ENCODE assay signal across 23 cellular contexts in genomic region chr7:22544245-22544644, GRCh38. TPM values are rescaled to one million over a fixed set of nuclear protein-coding genes. Genes with fewer than 3 reads are reported as not detected.
DNase-seq lines count a peak whose midpoint lies in the region; ATAC-seq and TF ChIP-seq lines count a peak whose summit lies in the region.
"Had no signal": no experiment of that assay in that cellular context is flagged by ENCODE, and none has a peak within 500 bp of the region (broad histone marks: within the 10 kb centered on the region; RNA-seq: fewer than 3 reads in every experiment).

No MANE protein-coding gene starts in this region.

- H3K4me3 ChIP-seq in BLaER1 treated with 17β-estradiol and CSF1 and Interleukin-3, amounts not matched to agents 10 nM and 100 nM, result no peak overlapping the region
- H3K4me3 ChIP-seq in neural progenitor cell, result no peak overlapping the region
- H3K4me3 ChIP-seq: GM12878 had no signal

- H3K27ac Mint-ChIP-seq in neural progenitor cell, result peak overlapping the region; percentile 50
- H3K27ac Mint-ChIP-seq in progenitor cell of endocrine pancreas, result peak overlapping the region; percentile 60
- H3K27ac Mint-ChIP-seq: CD14-positive monocyte; CD4-positive, CD25-positive, alpha-beta regulatory T cell; CD8-positive, alpha-beta memory T cell had no signal

- H3K27me3 Mint-ChIP-seq in neural progenitor cell (ENCODE audit: insufficient read depth, low read depth), result no peaks in the 10 kb centered on the region
- H3K27me3 Mint-ChIP-seq in progenitor cell of endocrine pancreas, result no peaks in the 10 kb centered on the region

- no peaks in the 10 kb centered on the region for H3K27me3 ChIP-seq in BLaER1 treated with 17β-estradiol and CSF1 and Interleukin-3, amounts not matched to agents 10 nM and 100 nM
- peaks cover 3% of the 10 kb centered on the region for H3K27me3 ChIP-seq in neural progenitor cell

- peaks cover 10% of the 10 kb centered on the region for H3F3A ChIP-seq in neural progenitor cell (ENCODE audit: low read depth)

- H3K4me1 ChIP-seq in BLaER1 treated with 17β-estradiol and CSF1 and Interleukin-3, amounts not matched to agents 10 nM and 100 nM, result peaks cover 11 to 70% (median 43%) of the 10 kb centered on the region in 10 experiments
- peaks cover 9% of the 10 kb centered on the region for H3K4me1 ChIP-seq in neural progenitor cell
- H3K4me1 ChIP-seq: BE2C had no signal

- no peak overlapping the region for H3K9ac ChIP-seq in BLaER1 treated with 17β-estradiol and CSF1 and Interleukin-3, amounts not matched to agents 10 nM and 100 nM
- no peak overlapping the region for H3K9ac ChIP-seq in neural progenitor cell

- peaks cover 0 to 30% (median 9%) of the 10 kb centered on the region in 11 experiments; a peak in 10 of 22 replicates for H3K9me3 ChIP-seq in BLaER1 treated with 17β-estradiol and CSF1 and Interleukin-3, amounts not matched to agents 10 nM and 100 nM (replicated peaks in 1 of 11)
- no peaks in the 10 kb centered on the region for H3K9me3 ChIP-seq in neural progenitor cell (ENCODE audit: low read depth)
- H3K9me3 ChIP-seq: BE2C had no signal

- no peaks in the 10 kb centered on the region for H3K9me3 Mint-ChIP-seq in neural progenitor cell
- no peaks in the 10 kb centered on the region for H3K9me3 Mint-ChIP-seq in progenitor cell of endocrine pancreas (ENCODE audit: low read depth)
- H3K9me3 Mint-ChIP-seq: CD4-positive, alpha-beta memory T cell; CD4-positive, CD25-positive, alpha-beta regulatory T cell had no signal

- DNase-seq in neural progenitor cell (ENCODE audit: low spot score), result no peak
- no peak for DNase-seq in progenitor cell of endocrine pancreas (ENCODE audit: low spot score, unreplicated experiment)
- no peak for DNase-seq in NCI-H187 treated with DMSO at 0.1 percent for 48 hours (lab: John Stamatoyannopoulos, UW)
- DNase-seq in left colon, result no peak
- DNase-seq: 8988T; ACHN; BE2C; C1 segment of cervical spinal cord; CD4-positive, alpha-beta memory T cell; CD4-positive, CD25-positive, alpha-beta regulatory T cell; CD8-positive, alpha-beta memory T cell; COR-L47; DMS 273 treated with DMSO at 0.1 percent for 48 hours; DMS153; DMS53; DMS79; DND-41; EL; GDM1 had no signal

- ATAC-seq in GM19023 (IDR thresholded peaks at IDR 0.05; ENCODE audit: unreplicated experiment), result no peak
- ATAC-seq in left colon, result no peak
- ATAC-seq: GM12878 had no signal

- H3K4me3 Mint-ChIP-seq in neural progenitor cell, result no peak overlapping the region
- H3K4me3 Mint-ChIP-seq in progenitor cell of endocrine pancreas (ENCODE audit: low read depth), result peak overlapping the region; percentile 19
- H3K4me3 Mint-ChIP-seq: CD14-positive monocyte; CD4-positive, alpha-beta memory T cell; CD4-positive, CD25-positive, alpha-beta regulatory T cell; CD8-positive, alpha-beta memory T cell had no signal

- intact Hi-C loops in left colon (cut with DNase I, micrococcal nuclease), result no loop called here

- H3K27ac ChIP-seq in BLaER1 treated with 17β-estradiol and CSF1 and Interleukin-3, amounts not matched to agents 10 nM and 100 nM, result peak overlapping the region in 1 of 11 experiments; percentile 79; a peak in 1 of 22 replicates
- H3K27ac ChIP-seq in neural progenitor cell, result no peak overlapping the region

- TF ChIP-seq CTCF in neural progenitor cell (IDR thresholded peaks at IDR 0.05), result no peak
- no peak for TF ChIP-seq CTCF in progenitor cell of endocrine pancreas (IDR thresholded peaks at IDR 0.05; ENCODE audit: unreplicated experiment)

- no peaks in the 10 kb centered on the region for H4K20me1 ChIP-seq in BLaER1 treated with 17β-estradiol and CSF1 and Interleukin-3, amounts not matched to agents 10 nM and 100 nM
- H4K20me1 ChIP-seq in neural progenitor cell (ENCODE audit: low read depth), result no peaks in the 10 kb centered on the region

- H3K4me2 ChIP-seq in BLaER1 treated with 17β-estradiol and CSF1 and Interleukin-3, amounts not matched to agents 10 nM and 100 nM, result peak overlapping the region in 8 of 11 experiments; percentile 36 to 81 (median 60); a peak in 14 of 22 replicates
- H3K4me2 ChIP-seq in neural progenitor cell, result no peak overlapping the region

- H2AFZ ChIP-seq in neural progenitor cell (replicated peaks), result no peak overlapping the region

- H3K36me3 Mint-ChIP-seq in neural progenitor cell, result no peaks in the 10 kb centered on the region
- no peaks in the 10 kb centered on the region for H3K36me3 Mint-ChIP-seq in progenitor cell of endocrine pancreas (ENCODE audit: insufficient read depth)
- H3K36me3 Mint-ChIP-seq: CD14-positive monocyte; CD4-positive, alpha-beta memory T cell; CD4-positive, CD25-positive, alpha-beta regulatory T cell; CD8-positive, alpha-beta memory T cell had no signal

- H3K79me2 ChIP-seq in neural progenitor cell (ENCODE audit: low read depth), result no peaks in the 10 kb centered on the region

- H3K36me3 ChIP-seq in BLaER1 treated with 17β-estradiol and CSF1 and Interleukin-3, amounts not matched to agents 10 nM and 100 nM, result no peaks in the 10 kb centered on the region
- H3K36me3 ChIP-seq in neural progenitor cell, result no peaks in the 10 kb centered on the region
- H3K36me3 ChIP-seq: BE2C had no signal

- H3K4me1 Mint-ChIP-seq in neural progenitor cell (peaks cover 8% of the 10 kb centered on the region), progenitor cell of endocrine pancreas (ENCODE audit: low read depth) (peaks cover 21% of the 10 kb centered on the region)
- H3K4me1 Mint-ChIP-seq: CD14-positive monocyte had no signal

RNA-seq across cellular contexts. Expression of gene STEAP1B, which starts 44.3 kb away (rescaled TPM):
- total RNA-seq in neural progenitor cell (ENCODE audit: low replicate concordance), result 1.6 and 3.0 TPM in 2 replicates
- total RNA-seq in progenitor cell of endocrine pancreas, result 0.89 and 1.2 TPM in 2 replicates
- under 1 TPM in 1 of 2 donors, not detected in 1; 0.47 TPM for total RNA-seq in left colon
- total RNA-seq: CD4-positive, alpha-beta memory T cell; CD4-positive, CD25-positive, alpha-beta regulatory T cell; GM12878 had no signal
